In the genomic region with DNA sequence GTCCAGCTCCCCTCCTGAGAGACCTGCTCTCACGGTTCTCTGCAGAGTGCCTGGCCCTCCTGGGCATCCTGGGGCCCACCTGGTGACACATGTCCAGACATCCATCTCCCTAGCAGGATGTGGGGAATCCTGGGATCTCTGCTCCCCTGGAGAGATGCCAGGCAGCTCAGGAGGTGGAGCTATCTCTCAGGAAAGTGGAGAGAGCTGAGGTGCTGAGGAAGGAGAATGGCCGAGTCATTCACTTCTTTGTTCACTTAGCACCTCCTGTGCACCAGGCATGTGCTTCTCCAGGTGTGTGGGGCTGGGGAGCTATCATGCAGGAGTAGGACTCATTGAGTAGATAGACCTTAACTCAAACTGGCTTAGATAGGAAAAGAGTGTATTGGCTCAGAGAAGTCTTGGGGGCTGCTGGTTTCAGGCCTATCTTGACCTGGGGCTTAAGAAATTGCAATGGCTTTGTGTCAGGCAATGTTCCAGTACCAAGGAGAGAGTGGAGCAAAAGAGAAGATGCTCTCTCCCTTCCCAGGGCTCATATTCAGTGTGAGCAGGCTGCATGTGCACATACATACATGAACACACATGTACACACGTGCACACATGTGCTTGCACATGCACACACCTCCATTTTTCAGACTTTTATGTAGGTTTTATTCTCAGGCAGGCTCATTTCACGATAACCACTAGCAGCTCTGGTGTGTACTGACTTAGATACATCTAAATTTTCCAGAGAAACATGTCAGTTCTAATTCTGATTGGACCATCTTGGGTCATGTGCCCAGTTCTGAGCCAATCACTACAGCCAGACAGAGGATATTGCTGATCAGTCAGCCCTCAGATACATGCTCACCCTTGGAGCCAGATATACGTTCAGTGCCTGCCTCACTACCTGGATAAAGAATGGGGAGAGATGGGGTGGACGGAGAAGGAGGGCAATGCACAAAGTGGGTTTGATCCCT, we compare ENCODE assay signal across 2 cellular contexts.
A peak's percentile ranks its signal among the peaks of the same experiment; 100 is the strongest.
TF ChIP-seq lines count a peak whose summit lies in the region.

No MANE protein-coding gene starts in this region.

TF ChIP-seq in HepG2, 621 proteins besides CTCF, POLR2A, EP300 and RAD21:
- TF ChIP-seq NR3C1 (CRISPR knock-in tag; IDR thresholded peaks at IDR 0.05) = no peak
- TF ChIP-seq, protein P1, sequence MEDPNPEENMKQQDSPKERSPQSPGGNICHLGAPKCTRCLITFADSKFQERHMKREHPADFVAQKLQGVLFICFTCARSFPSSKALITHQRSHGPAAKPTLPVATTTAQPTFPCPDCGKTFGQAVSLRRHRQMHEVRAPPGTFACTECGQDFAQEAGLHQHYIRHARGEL (CRISPR knock-in tag; IDR thresholded peaks at IDR 0.05) = no peak
- TF ChIP-seq, protein P2, sequence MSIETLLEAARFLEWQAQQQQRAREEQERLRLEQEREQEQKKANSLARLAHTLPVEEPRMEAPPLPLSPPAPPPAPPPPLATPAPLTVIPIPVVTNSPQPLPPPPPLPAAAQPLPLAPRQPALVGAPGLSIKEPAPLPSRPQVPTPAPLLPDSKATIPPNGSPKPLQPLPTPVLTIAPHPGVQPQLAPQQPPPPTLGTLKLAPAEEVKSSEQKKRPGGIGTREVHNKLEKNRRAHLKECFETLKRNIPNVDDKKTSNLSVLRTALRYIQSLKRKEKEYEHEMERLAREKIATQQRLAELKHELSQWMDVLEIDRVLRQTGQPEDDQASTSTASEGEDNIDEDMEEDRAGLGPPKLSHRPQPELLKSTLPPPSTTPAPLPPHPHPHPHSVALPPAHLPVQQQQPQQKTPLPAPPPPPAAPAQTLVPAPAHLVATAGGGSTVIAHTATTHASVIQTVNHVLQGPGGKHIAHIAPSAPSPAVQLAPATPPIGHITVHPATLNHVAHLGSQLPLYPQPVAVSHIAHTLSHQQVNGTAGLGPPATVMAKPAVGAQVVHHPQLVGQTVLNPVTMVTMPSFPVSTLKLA (IDR thresholded peaks at IDR 0.05) = peak; percentile 86
- TF ChIP-seq, protein P3, sequence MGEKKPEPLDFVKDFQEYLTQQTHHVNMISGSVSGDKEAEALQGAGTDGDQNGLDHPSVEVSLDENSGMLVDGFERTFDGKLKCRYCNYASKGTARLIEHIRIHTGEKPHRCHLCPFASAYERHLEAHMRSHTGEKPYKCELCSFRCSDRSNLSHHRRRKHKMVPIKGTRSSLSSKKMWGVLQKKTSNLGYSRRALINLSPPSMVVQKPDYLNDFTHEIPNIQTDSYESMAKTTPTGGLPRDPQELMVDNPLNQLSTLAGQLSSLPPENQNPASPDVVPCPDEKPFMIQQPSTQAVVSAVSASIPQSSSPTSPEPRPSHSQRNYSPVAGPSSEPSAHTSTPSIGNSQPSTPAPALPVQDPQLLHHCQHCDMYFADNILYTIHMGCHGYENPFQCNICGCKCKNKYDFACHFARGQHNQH (CRISPR knock-in tag; IDR thresholded peaks at IDR 0.05) = no peak
- no peak for TF ChIP-seq AGO2 (optimal IDR thresholded peaks at IDR 0.05; ENCODE audit: low read depth, low read length)
- TF ChIP-seq AGO1 (IDR thresholded peaks at IDR 0.05; ENCODE audit: low read depth, low read length, poor library complexity, severe bottlenecking) = no peak

TF ChIP-seq in H1, 55 proteins besides CTCF, POLR2A, EP300 and RAD21:
- TF ChIP-seq PHF8 (conservative IDR thresholded peaks at IDR 0.05; ENCODE audit: low read depth, low read length) (no peak), MAFK (IDR thresholded peaks at IDR 0.05; ENCODE audit: low read depth, low read length) (0 out of 2 replicates have a peak, but pooled peaks have one; percentile 6)
- TF ChIP-seq, protein P4, sequence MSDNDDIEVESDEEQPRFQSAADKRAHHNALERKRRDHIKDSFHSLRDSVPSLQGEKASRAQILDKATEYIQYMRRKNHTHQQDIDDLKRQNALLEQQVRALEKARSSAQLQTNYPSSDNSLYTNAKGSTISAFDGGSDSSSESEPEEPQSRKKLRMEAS (IDR thresholded peaks at IDR 0.05) = no peak
